9 cellular contexts compared by ENCODE assay signal in genomic region chr5:175290379-175290778, GRCh38.
"Had no signal": no experiment of that assay in that cellular context is flagged by ENCODE, and none has a peak within 500 bp of the region (broad histone marks: within the 10 kb centered on the region; RNA-seq: fewer than 3 reads in every experiment).

No MANE protein-coding gene starts in this region.

- H3K4me3 ChIP-seq: GM23338, HAP-1 had no signal

- H2AFZ ChIP-seq: GM23338 had no signal

- H3K27ac ChIP-seq: HL-60 had no signal

- H3K4me1 ChIP-seq: HAP-1 had no signal

- H3K36me3 ChIP-seq: HAP-1 had no signal

- H3K9me3 ChIP-seq: HAP-1 had no signal

- ATAC-seq: GM23338, HCT116, HepG2 had no signal

- DNase-seq: HFFc6, KBM-7 had no signal

- H3K4me2 ChIP-seq: GM23338 had no signal

- FAIRE-seq: H1, H54, HepG2 had no signal
